ENCODE assay signal across 8 cellular contexts in the genomic region with DNA sequence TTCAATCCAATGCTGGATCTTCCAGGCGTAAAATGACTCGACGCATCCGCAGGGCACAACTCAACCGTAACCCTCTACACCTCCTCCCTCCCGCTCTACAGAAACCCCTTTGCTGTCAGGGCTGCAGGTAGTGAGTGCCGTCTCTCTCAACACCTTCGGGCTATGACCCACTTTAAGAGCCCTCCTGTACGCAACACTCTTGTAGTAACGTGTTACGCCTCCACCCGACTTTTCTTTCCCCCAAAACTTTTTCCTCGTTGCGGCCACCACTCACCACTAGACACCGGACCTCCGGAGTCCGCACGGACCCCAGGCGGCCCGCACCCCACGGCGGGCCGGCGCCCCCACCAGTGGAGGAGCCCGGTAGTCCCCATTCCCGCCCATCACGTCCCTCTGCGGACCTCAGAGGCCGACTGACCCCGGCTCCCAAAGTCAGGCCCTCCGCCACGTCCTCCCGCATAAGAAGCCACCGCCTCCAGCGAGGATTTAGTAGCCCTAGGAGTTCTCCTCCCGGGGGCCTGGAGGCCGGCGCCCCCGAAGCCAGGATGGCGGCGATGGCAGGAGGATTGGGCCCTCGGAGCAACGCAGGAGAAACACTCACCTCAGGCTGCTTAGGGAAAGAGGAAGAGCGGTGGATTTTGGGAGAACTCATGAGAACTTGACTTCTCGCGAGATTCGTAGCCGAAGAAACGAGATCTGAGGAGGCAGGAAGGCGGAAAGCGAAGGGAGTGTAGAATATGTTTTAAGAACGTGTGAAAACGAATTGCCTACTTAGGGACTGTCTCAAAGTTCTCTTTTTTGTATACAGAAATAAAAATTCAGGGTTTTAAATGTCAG. TPM values are rescaled to one million over a fixed set of nuclear protein-coding genes. Genes with fewer than 3 reads are reported as not detected.
DNase-seq lines count a peak whose midpoint lies in the region; ATAC-seq and TF ChIP-seq lines count a peak whose summit lies in the region.

A gene (minus strand): TSS at position 609 of the 837 bp plus-strand sequence.

- TF ChIP-seq CTCF in gastroesophageal sphincter (IDR thresholded peaks at IDR 0.05) (peak in 3 of 4 experiments; percentile 7 to 21 (median 7)), neutrophil (IDR thresholded peaks at IDR 0.05) (peak; percentile 27)

- intact Hi-C loops in activated naive CD4-positive, alpha-beta T cell treated with anti-CD3 and anti-CD28 coated beads for 36 hours (cut with micrococcal nuclease) = loop anchor here (1.0 to 5.0 kb wide), 7 partner anchors 32 to 1560 kb away; a partner anchor contains a TSS

- in situ Hi-C loops in HAP-1 (cut with MboI; ENCODE audit: low sequenced_read_pairs) = no loop called here

- peak; percentile 93 for ATAC-seq in gastroesophageal sphincter

- peaks cover 50% of the 10 kb centered on the region for H3K36me3 Mint-ChIP-seq in activated naive CD4-positive, alpha-beta T cell treated with anti-CD3 and anti-CD28 coated beads for 36 hours (ENCODE audit: low read depth)

- H3K36me3 ChIP-seq in HAP-1 (replicated peaks) (peaks cover 48% of the 10 kb centered on the region), gastroesophageal sphincter (peaks cover 5 to 37% of the 10 kb centered on the region in 2 donors), neutrophil (peaks cover 36% of the 10 kb centered on the region)

- peak within 1 kb of the TSS; percentile 94 for H3K27ac Mint-ChIP-seq in activated naive CD4-positive, alpha-beta T cell treated with anti-CD3 and anti-CD28 coated beads for 36 hours

- H3K9me3 ChIP-seq in HAP-1 (no peaks in the 10 kb centered on the region), gastroesophageal sphincter (no peaks in the 10 kb centered on the region), neutrophil (no peaks in the 10 kb centered on the region)

- CTCF ChIA-PET in activated naive CD4-positive, alpha-beta T cell treated with anti-CD3 and anti-CD28 coated beads for 36 hours (lab: Charles Lee) = no interaction called here

- peak; percentile 87 to 90 for TF ChIP-seq POLR2A in gastroesophageal sphincter (IDR thresholded peaks at IDR 0.05)

- H3K4me3 Mint-ChIP-seq in activated naive CD4-positive, alpha-beta T cell treated with anti-CD3 and anti-CD28 coated beads for 36 hours = peak within 1 kb of the TSS; percentile 100

- peak; percentile 99 for DNase-seq in ELR (ENCODE audit: low read depth)
- DNase-seq in HAP-1 (ENCODE audit: low spot score in 2 of 2) = peak; percentile 93 to 99
- DNase-seq in NAMALWA (ENCODE audit: low spot score) = peak; percentile 100
- peak; percentile 98 for DNase-seq in SK-N-DZ (ENCODE audit: low spot score)
- DNase-seq in activated naive CD4-positive, alpha-beta T cell treated with anti-CD3 and anti-CD28 coated beads for 36 hours = peak; percentile 95
- DNase-seq in substantia nigra (lab: John Stamatoyannopoulos, UW) = peak; percentile 9 to 93 (median 75)

- H3K4me3 ChIP-seq in HAP-1 (peak within 1 kb of the TSS; percentile 96), gastroesophageal sphincter (peak within 1 kb of the TSS; percentile 67 to 68), neutrophil (ENCODE audit: low read depth in 1 of 2, low read length in 1 of 2) (peak within 1 kb of the TSS; percentile 81 to 82)

- H3K4me1 ChIP-seq in HAP-1 (peaks cover 45% of the 10 kb centered on the region), gastroesophageal sphincter (peaks cover 0 to 43% (median 7%) of the 10 kb centered on the region in 3 donors), neutrophil (ENCODE audit: control insufficient read depth in 1 of 2, insufficient read depth in 1 of 2, low read depth in 1 of 2, low read length in 1 of 2) (peaks cover 23 to 31% of the 10 kb centered on the region in 2 experiments)

- WGBS in gastroesophageal sphincter (ENCODE audit: low coverage in 1 of 2), 2 donors = 0 to 2% methylated on average over 24 to 25 of the region's 53 CpGs

- H3K27me3 Mint-ChIP-seq in activated naive CD4-positive, alpha-beta T cell treated with anti-CD3 and anti-CD28 coated beads for 36 hours (ENCODE audit: low read depth) = no peaks in the 10 kb centered on the region

- H3K27me3 ChIP-seq in HAP-1 (ENCODE audit: low read depth) = 0 out of 2 replicates have a peak, but pooled peaks cover 2% of the 10 kb centered on the region
- no peaks in the 10 kb centered on the region for H3K27me3 ChIP-seq in gastroesophageal sphincter
- no peaks in the 10 kb centered on the region for H3K27me3 ChIP-seq in neutrophil

- H3K9me3 Mint-ChIP-seq in activated naive CD4-positive, alpha-beta T cell treated with anti-CD3 and anti-CD28 coated beads for 36 hours = no peaks in the 10 kb centered on the region

- H3K27ac ChIP-seq in gastroesophageal sphincter = peak within 1 kb of the TSS; percentile 89 to 93 (median 91)
- H3K27ac ChIP-seq in neutrophil = peak within 1 kb of the TSS; percentile 82
- peak within 1 kb of the TSS; percentile 79 for H3K27ac ChIP-seq in substantia nigra (ENCODE audit: low read depth, low read length, poor library complexity, severe bottlenecking)

- peaks cover 45% of the 10 kb centered on the region for H3K4me1 Mint-ChIP-seq in activated naive CD4-positive, alpha-beta T cell treated with anti-CD3 and anti-CD28 coated beads for 36 hours (ENCODE audit: low read depth)

- TF ChIP-seq EP300 in gastroesophageal sphincter (IDR thresholded peaks at IDR 0.05) = no peak

RNA-seq across cellular contexts. Expression of the gene that starts here (rescaled TPM):
- 1,869 and 2,425 TPM in 2 replicates for polyA plus RNA-seq in SK-N-DZ (2014; cell fraction: cytosol; rRNA removed)
- polyA plus RNA-seq in SK-N-DZ (2014; cell fraction: nucleus; rRNA removed) = 1,649 and 1,835 TPM in 2 replicates
- 1,000 to 10,000 TPM; 2,807 to 2,916 TPM for total RNA-seq in activated naive CD4-positive, alpha-beta T cell treated with anti-CD3 and anti-CD28 coated beads for 36 hours
- total RNA-seq in gastroesophageal sphincter = 1,000 to 10,000 TPM in 3 of 4 donors, 100 to 1,000 TPM in 1; 816 to 2,355 (median 1,855) TPM

Comparison
In these comparisons a context has a peak if more than half of its experiments do, and no peak if none do; other contexts are left out.
1. Peak in every context shown above with its lines: DNase-seq, ATAC-seq, H3K4me3 ChIP-seq and H3K27ac ChIP-seq.